In genomic region chr10:63629363-63630084, GRCh38 we compare ENCODE assay signal across 1 cellular context.
TF ChIP-seq lines count a peak whose summit lies in the region.

No MANE protein-coding gene starts in this region.

TF ChIP-seq in HEK293, 187 proteins besides CTCF, POLR2A, EP300 and RAD21 (continued from another document):
- TF ChIP-seq TSHZ1 (tag by site-specific recombination; IDR thresholded peaks at IDR 0.05; ENCODE audit: borderline replicate concordance) (peak; percentile 68), TCF7L2 (IDR thresholded peaks at IDR 0.05; ENCODE audit: borderline replicate concordance, low read depth, low read length) (peak; percentile 92), ZNF24 (tag by site-specific recombination; IDR thresholded peaks at IDR 0.05) (peak; percentile 70; the same call in 1 of the 2 replicates), KLF16 (tag by site-specific recombination; IDR thresholded peaks at IDR 0.05) (0 out of 2 replicates have a peak, but pooled peaks have one; percentile 5), PRDM1 (tag by site-specific recombination; IDR thresholded peaks at IDR 0.05) (peak; percentile 91), SCRT1 (tag by site-specific recombination; IDR thresholded peaks at IDR 0.05; ENCODE audit: borderline replicate concordance) (no peak), ZNF639 (tag by site-specific recombination; IDR thresholded peaks at IDR 0.05) (peak; percentile 86), ZSCAN23 (tag by site-specific recombination; IDR thresholded peaks at IDR 0.05) (peak; percentile 77), HOXD13 (CRISPR knock-in tag; IDR thresholded peaks at IDR 0.05; ENCODE audit: borderline replicate concordance) (peak; percentile 80; the same call in 1 of the 2 replicates), ZNF133 (tag by site-specific recombination; IDR thresholded peaks at IDR 0.05) (no peak), OSR2 (tag by site-specific recombination; IDR thresholded peaks at IDR 0.05) (peak; percentile 63), PRDM6 (tag by site-specific recombination; IDR thresholded peaks at IDR 0.05) (peak; percentile 86), KLF10 (tag by site-specific recombination; IDR thresholded peaks at IDR 0.05) (peak; percentile 83), SP7 (tag by site-specific recombination; IDR thresholded peaks at IDR 0.05) (peak; percentile 89), ZNF776 (tag by site-specific recombination; IDR thresholded peaks at IDR 0.05; ENCODE audit: borderline replicate concordance) (no peak), ZNF324 (tag by site-specific recombination; IDR thresholded peaks at IDR 0.05) (no peak; the same call in none of the 2 replicates), ZNF548 (tag by site-specific recombination; IDR thresholded peaks at IDR 0.05) (no peak), PRDM4 (tag by site-specific recombination; IDR thresholded peaks at IDR 0.05) (peak; percentile 89), ZNF335 (tag by site-specific recombination; conservative IDR thresholded peaks at IDR 0.05) (peak; percentile 97), BCL11A (tag by site-specific recombination; IDR thresholded peaks at IDR 0.05; ENCODE audit: low read depth) (peak; percentile 92), ZBTB8A (tag by site-specific recombination; IDR thresholded peaks at IDR 0.05) (peak; percentile 61), BCL11B (tag by site-specific recombination; IDR thresholded peaks at IDR 0.05; ENCODE audit: low read depth) (peak; percentile 85), YY2 (tag by site-specific recombination; IDR thresholded peaks at IDR 0.05) (no peak), OVOL3 (tag by site-specific recombination; IDR thresholded peaks at IDR 0.05) (peak; percentile 63; the same call in 1 of the 2 replicates), ZBTB20 (tag by site-specific recombination; IDR thresholded peaks at IDR 0.05) (0 out of 2 replicates have a peak, but pooled peaks have one; percentile 45), ZNF2 (tag by site-specific recombination; IDR thresholded peaks at IDR 0.05) (peak; percentile 27; the same call in 1 of the 2 replicates), ZNF843 (tag by site-specific recombination; IDR thresholded peaks at IDR 0.05) (peak; percentile 88), MZF1 (tag by site-specific recombination; IDR thresholded peaks at IDR 0.05; ENCODE audit: borderline replicate concordance) (peak; percentile 94), ZBTB6 (tag by site-specific recombination; IDR thresholded peaks at IDR 0.05) (peak; percentile 63; the same call in 1 of the 2 replicates), ZNF449 (tag by site-specific recombination; IDR thresholded peaks at IDR 0.05) (peak; percentile 60), ZNF391 (tag by site-specific recombination; IDR thresholded peaks at IDR 0.05; ENCODE audit: borderline replicate concordance, low read depth) (peak; percentile 61; the same call in 1 of the 2 replicates), ZFHX2 (tag by site-specific recombination; conservative IDR thresholded peaks at IDR 0.05) (peak; percentile 70), ZBTB21 (tag by site-specific recombination; IDR thresholded peaks at IDR 0.05) (peak; percentile 66), ZNF664 (tag by site-specific recombination; IDR thresholded peaks at IDR 0.05) (peak; percentile 46), GLIS1 (tag by site-specific recombination; IDR thresholded peaks at IDR 0.05) (peak; percentile 58), ZNF114 (tag by site-specific recombination; IDR thresholded peaks at IDR 0.05) (no peak), ZNF558 (tag by site-specific recombination; IDR thresholded peaks at IDR 0.05) (peak; percentile 33; the same call in 1 of the 2 replicates)
